In genomic region chr11:118205979-118206611, GRCh38 we compare ENCODE assay signal across 13 cellular contexts. TPM values are rescaled to one million over a fixed set of nuclear protein-coding genes. Genes with fewer than 3 reads are reported as not detected.
DNase-seq lines count a peak whose midpoint lies in the region; ATAC-seq and TF ChIP-seq lines count a peak whose summit lies in the region.
"Had no signal": no experiment of that assay in that cellular context is flagged by ENCODE, and none has a peak within 500 bp of the region (broad histone marks: within the 10 kb centered on the region; RNA-seq: fewer than 3 reads in every experiment).

No MANE protein-coding gene starts in this region.

- H3K36me3 Mint-ChIP-seq in activated T-cell treated with anti-CD3 and anti-CD28 coated beads, Interleukin-2, amount 50 U/mL, for 4 hours (ENCODE audit: insufficient read depth) = peaks cover 48% of the 10 kb centered on the region
- no peaks in the 10 kb centered on the region for H3K36me3 Mint-ChIP-seq in stimulated activated effector memory CD8-positive, alpha-beta T cell treated with anti-CD3 and anti-CD28 coated beads, Interleukin-12 subunit alpha, Interleukin-12 subunit beta, amount 100 ng/mL, for 72 hours

- no peak for DNase-seq in activated T-cell treated with anti-CD3 and anti-CD28 coated beads, Interleukin-2, amount 50 U/mL, for 4 hours
- DNase-seq in activated T-cell treated with anti-CD3 and anti-CD28 coated beads for 4 hours (no peak), NAMALWA (ENCODE audit: low spot score) (peak; percentile 40), colonic mucosa (no peak), pons (ENCODE audit: low spot score) (no peak), foreskin fibroblast (no peak)
- no peak for DNase-seq in stimulated activated effector memory CD8-positive, alpha-beta T cell treated with anti-CD3 and anti-CD28 coated beads, Interleukin-12 subunit alpha, Interleukin-12 subunit beta, amount 100 ng/mL, for 72 hours (ENCODE audit: low spot score in 2 of 2)
- DNase-seq: body of pancreas, NCI-H1105, NCI-H446 treated with DMSO at 0.1 percent for 48 hours had no signal

- H3K27ac ChIP-seq in colonic mucosa = peak overlapping the region; percentile 34

- peak overlapping the region; percentile 42 for H3K4me3 Mint-ChIP-seq in activated T-cell treated with anti-CD3 and anti-CD28 coated beads, Interleukin-2, amount 50 U/mL, for 4 hours
- H3K4me3 Mint-ChIP-seq in stimulated activated effector memory CD8-positive, alpha-beta T cell treated with anti-CD3 and anti-CD28 coated beads, Interleukin-12 subunit alpha, Interleukin-12 subunit beta, amount 100 ng/mL, for 72 hours = peak overlapping the region; percentile 54

- TF ChIP-seq CTCF in colonic mucosa (IDR thresholded peaks at IDR 0.05) (no peak), foreskin fibroblast (IDR thresholded peaks at IDR 0.05; ENCODE audit: low read depth, low read length) (no peak)

- H3K9ac ChIP-seq in colonic mucosa (ENCODE audit: low read depth in 2 of 2, low read length in 2 of 2) = no peak overlapping the region

- peaks cover 18% of the 10 kb centered on the region for H3K4me1 ChIP-seq in colonic mucosa

- no peaks in the 10 kb centered on the region for H3K9me3 ChIP-seq in colonic mucosa
- H3K9me3 ChIP-seq: body of pancreas, heart left ventricle had no signal

- ATAC-seq in activated T-cell treated with anti-CD3 and anti-CD28 coated beads, Interleukin-2, amount 50 U/mL, for 4 hours = no peak
- no peak for ATAC-seq in stimulated activated effector memory CD8-positive, alpha-beta T cell treated with anti-CD3 and anti-CD28 coated beads, Interleukin-12 subunit alpha, Interleukin-12 subunit beta, amount 100 ng/mL, for 72 hours
- no peak for ATAC-seq in GM19035 (IDR thresholded peaks at IDR 0.05; ENCODE audit: unreplicated experiment)
- ATAC-seq: body of pancreas had no signal

- no peaks in the 10 kb centered on the region for H3K27me3 ChIP-seq in colonic mucosa
- H3K27me3 ChIP-seq: body of pancreas had no signal

- no peaks in the 10 kb centered on the region for H3K36me3 ChIP-seq in colonic mucosa

- intact Hi-C loops in colonic mucosa (cut with DNase I) = no loop called here

- no peaks in the 10 kb centered on the region for H3K27me3 Mint-ChIP-seq in activated T-cell treated with anti-CD3 and anti-CD28 coated beads, Interleukin-2, amount 50 U/mL, for 4 hours (ENCODE audit: low read depth)

- H3K4me3 ChIP-seq in colonic mucosa = no peak overlapping the region
- no peak overlapping the region for H3K4me3 ChIP-seq in foreskin fibroblast (ENCODE audit: low read depth in 1 of 2, low read length in 2 of 2)
- H3K4me3 ChIP-seq: body of pancreas, heart left ventricle had no signal

- peaks cover 18% of the 10 kb centered on the region for H3K4me1 Mint-ChIP-seq in activated T-cell treated with anti-CD3 and anti-CD28 coated beads, Interleukin-2, amount 50 U/mL, for 4 hours (ENCODE audit: low read depth)
- peaks cover 23% of the 10 kb centered on the region for H3K4me1 Mint-ChIP-seq in stimulated activated effector memory CD8-positive, alpha-beta T cell treated with anti-CD3 and anti-CD28 coated beads, Interleukin-12 subunit alpha, Interleukin-12 subunit beta, amount 100 ng/mL, for 72 hours

- H3K27ac Mint-ChIP-seq in stimulated activated effector memory CD8-positive, alpha-beta T cell treated with anti-CD3 and anti-CD28 coated beads, Interleukin-12 subunit alpha, Interleukin-12 subunit beta, amount 100 ng/mL, for 72 hours = no peak overlapping the region

- H3K9me3 Mint-ChIP-seq in activated T-cell treated with anti-CD3 and anti-CD28 coated beads, Interleukin-2, amount 50 U/mL, for 4 hours = no peaks in the 10 kb centered on the region
- H3K9me3 Mint-ChIP-seq in stimulated activated effector memory CD8-positive, alpha-beta T cell treated with anti-CD3 and anti-CD28 coated beads, Interleukin-12 subunit alpha, Interleukin-12 subunit beta, amount 100 ng/mL, for 72 hours = peaks cover 2% of the 10 kb centered on the region

RNA-seq across cellular contexts. Expression of gene JAML, which starts 18.7 kb away (rescaled TPM):
- 100 to 1,000 TPM; 135 to 153 (median 137) TPM for total RNA-seq in activated T-cell treated with anti-CD3 and anti-CD28 coated beads, Interleukin-2, amount 50 U/mL, for 4 hours
- 10 to 100 TPM in 1 of 2 donors, 1 to 10 TPM in 1; 3.3 to 12.0 TPM for total RNA-seq in colonic mucosa
- total RNA-seq: HT-29 had no signal

RNA-seq across cellular contexts. Expression of gene SCN2B, which starts 29.7 kb away (rescaled TPM):
- total RNA-seq in activated T-cell treated with anti-CD3 and anti-CD28 coated beads, Interleukin-2, amount 50 U/mL, for 4 hours = not detected
- under 1 TPM; 0.12 to 0.45 TPM for total RNA-seq in colonic mucosa
- total RNA-seq: HT-29 had no signal

RNA-seq across cellular contexts. Expression of gene MPZL3, which starts 46.1 kb away (rescaled TPM):
- total RNA-seq in activated T-cell treated with anti-CD3 and anti-CD28 coated beads, Interleukin-2, amount 50 U/mL, for 4 hours = 10 to 100 TPM; 52.7 to 72.0 (median 56.4) TPM
- 10 to 100 TPM; 10.9 to 27.8 TPM for total RNA-seq in colonic mucosa

RNA-seq across cellular contexts. Expression of gene SCN4B, which starts 53.5 kb away (rescaled TPM):
- total RNA-seq in activated T-cell treated with anti-CD3 and anti-CD28 coated beads, Interleukin-2, amount 50 U/mL, for 4 hours = not detected
- total RNA-seq in colonic mucosa = 1 to 10 TPM in 1 of 2 donors, under 1 TPM in 1; 0.59 to 1.5 TPM
- total RNA-seq: HT-29 had no signal

RNA-seq across cellular contexts. Expression of gene MPZL2, which starts 58.0 kb away (rescaled TPM):
- 10 to 100 TPM in 2 of 3 donors, 1 to 10 TPM in 1; 9.0 to 12.9 (median 12.8) TPM for total RNA-seq in activated T-cell treated with anti-CD3 and anti-CD28 coated beads, Interleukin-2, amount 50 U/mL, for 4 hours
- 100 to 1,000 TPM in 1 of 2 donors, 10 to 100 TPM in 1; 58.8 to 114 TPM for total RNA-seq in colonic mucosa

Comparison
In these comparisons a context has a peak if more than half of its experiments do, and no peak if none do; other contexts are left out.
1. RNA of gene JAML, which starts 18.7 kb away (total RNA-seq): 135 to 153 TPM in activated T-cell treated with anti-CD3 and anti-CD28 coated beads, Interleukin-2, amount 50 U/mL, for 4 hours; 3.3 to 12.0 TPM in colonic mucosa; every median in the first group is over 10 times any median in the second.